ENCODE assay signal across 8 cellular contexts in genomic region chr5:139275536-139276297, GRCh38. TPM values are rescaled to one million over a fixed set of nuclear protein-coding genes. Genes with fewer than 3 reads are reported as not detected.
A peak's percentile ranks its signal among the peaks of the same experiment; 100 is the strongest.
DNase-seq lines count a peak whose midpoint lies in the region; ATAC-seq and TF ChIP-seq lines count a peak whose summit lies in the region.

No MANE protein-coding gene starts in this region.

- no peak overlapping the region for H3K27ac ChIP-seq in spleen

- peaks cover 47% of the 10 kb centered on the region for H3K4me1 Mint-ChIP-seq in T-helper 2 cell treated with Interferon-gamma antibody and Interleukin-4, amounts not matched to agents 5 μg/mL and 100 μg/mL, for 36 hours (ENCODE audit: low read depth)
- H3K4me1 Mint-ChIP-seq in type B pancreatic cell (ENCODE audit: unreplicated experiment): peaks cover 34% of the 10 kb centered on the region

- TF ChIP-seq POLR2A in spleen (IDR thresholded peaks at IDR 0.05): no peak

- H3K36me3 Mint-ChIP-seq in T-helper 2 cell treated with Interferon-gamma antibody and Interleukin-4, amounts not matched to agents 5 μg/mL and 100 μg/mL, for 36 hours (ENCODE audit: low read depth): peaks cover 31% of the 10 kb centered on the region
- H3K36me3 Mint-ChIP-seq in type B pancreatic cell: peaks cover 10% of the 10 kb centered on the region

- peak; percentile 31 for DNase-seq in stimulated activated CD4-positive, alpha-beta T cell treated with anti-CD3 and anti-CD28 coated beads, Interleukin-15, amount 100 ng/mL, for 24 hours
- DNase-seq in stimulated activated CD4-positive, alpha-beta T cell treated with anti-CD3 and anti-CD28 coated beads, Interleukin-1b, Interleukin-23, amount 100 ng/mL, for 48 hours: no peak
- no peak for DNase-seq in T-helper 2 cell treated with Interferon-gamma antibody and Interleukin-4, amounts not matched to agents 5 μg/mL and 100 μg/mL, for 36 hours (ENCODE audit: low spot score)
- no peak for DNase-seq in fibroblast of the aortic adventitia (ENCODE audit: low read depth)
- DNase-seq in type B pancreatic cell (ENCODE audit: extremely low spot score, unreplicated experiment): no peak
- no peak for DNase-seq in spleen
- no peak for DNase-seq in glomerular visceral epithelial cell (ENCODE audit: extremely low spot score)

- H3K27me3 Mint-ChIP-seq in T-helper 2 cell treated with Interferon-gamma antibody and Interleukin-4, amounts not matched to agents 5 μg/mL and 100 μg/mL, for 36 hours (ENCODE audit: low read depth): no peaks in the 10 kb centered on the region
- no peaks in the 10 kb centered on the region for H3K27me3 Mint-ChIP-seq in type B pancreatic cell

- peaks cover 0 to 40% (median 25%) of the 10 kb centered on the region in 6 donors for H3K36me3 ChIP-seq in spleen

- H3K9me3 Mint-ChIP-seq in T-helper 2 cell treated with Interferon-gamma antibody and Interleukin-4, amounts not matched to agents 5 μg/mL and 100 μg/mL, for 36 hours: no peaks in the 10 kb centered on the region
- no peaks in the 10 kb centered on the region for H3K9me3 Mint-ChIP-seq in type B pancreatic cell

- peak overlapping the region; percentile 70 for H3K27ac Mint-ChIP-seq in T-helper 2 cell treated with Interferon-gamma antibody and Interleukin-4, amounts not matched to agents 5 μg/mL and 100 μg/mL, for 36 hours
- H3K27ac Mint-ChIP-seq in type B pancreatic cell: peak overlapping the region; percentile 80

- TF ChIP-seq CTCF in fibroblast of the aortic adventitia (IDR thresholded peaks at IDR 0.05; ENCODE audit: insufficient read depth, low read length) (no peak), type B pancreatic cell (conservative IDR thresholded peaks at IDR 0.05) (no peak), spleen (IDR thresholded peaks at IDR 0.05 in 8 of 11, conservative IDR thresholded peaks at IDR 0.05 in 3 of 11) (no peak)

- WGBS in spleen, 5 donors: 68 to 84% (median 75%) methylated on average over 6 of the region's 6 CpGs

- H3K9me3 ChIP-seq in spleen: no peaks in the 10 kb centered on the region

- peak overlapping the region; percentile 78 for H3K4me3 Mint-ChIP-seq in T-helper 2 cell treated with Interferon-gamma antibody and Interleukin-4, amounts not matched to agents 5 μg/mL and 100 μg/mL, for 36 hours
- peak overlapping the region; percentile 81 for H3K4me3 Mint-ChIP-seq in type B pancreatic cell

- intact Hi-C loops in spleen (cut with DNase I; ENCODE audit: low total_unique reads): no loop called here

- no peaks in the 10 kb centered on the region for H3K27me3 ChIP-seq in spleen (replicated peaks in 1 of 7)

- peaks cover 19 to 68% (median 49%) of the 10 kb centered on the region in 6 donors for H3K4me1 ChIP-seq in spleen

- H3K4me3 ChIP-seq in fibroblast of the aortic adventitia (ENCODE audit: low read depth, low read length) (peak overlapping the region; percentile 1), spleen (peak overlapping the region in 2 of 8 donors; percentile 66 to 75)

- ATAC-seq in GM18517 (IDR thresholded peaks at IDR 0.05; ENCODE audit: unreplicated experiment): no peak

RNA-seq across cellular contexts. Expression of gene MATR3, which starts 17.8 kb away (rescaled TPM):
- total RNA-seq in fibroblast of the aortic adventitia (ENCODE audit: low replicate concordance) (274 and 438 TPM in 2 replicates), type B pancreatic cell (ENCODE audit: low replicate concordance) (185 and 276 TPM in 2 replicates), spleen (100 to 1,000 TPM; 170 to 251 (median 219) TPM)
- polyA plus RNA-seq in spleen: 100 to 1,000 TPM; 114 to 147 (median 143) TPM
